17 cellular contexts compared by ENCODE assay signal in genomic region chr2:26727641-26728561, GRCh38. TPM values are rescaled to one million over a fixed set of nuclear protein-coding genes. Genes with fewer than 3 reads are reported as not detected.
A peak's percentile ranks its signal among the peaks of the same experiment; 100 is the strongest.
DNase-seq lines count a peak whose midpoint lies in the region; ATAC-seq, FAIRE-seq and TF ChIP-seq lines count a peak whose summit lies in the region.
"Had no signal": no experiment of that assay in that cellular context is flagged by ENCODE, and none has a peak within 500 bp of the region (broad histone marks: within the 10 kb centered on the region; RNA-seq: fewer than 3 reads in every experiment).

No MANE protein-coding gene starts in this region.

- H3K36me3 Mint-ChIP-seq in activated CD8-positive, alpha-beta T cell treated with anti-CD3 and anti-CD28 coated beads for 36 hours (ENCODE audit: low read depth): no peaks in the 10 kb centered on the region

- peak; percentile 65 for DNase-seq in GM03348 (ENCODE audit: low spot score)
- peak; percentile 20 for DNase-seq in activated CD8-positive, alpha-beta T cell treated with anti-CD3 and anti-CD28 coated beads for 36 hours
- no peak for DNase-seq in fibroblast of pulmonary artery (ENCODE audit: low read depth)
- peak; percentile 3 for DNase-seq in stimulated activated CD4-positive, alpha-beta T cell treated with anti-CD3 and anti-CD28 coated beads, Interleukin-12 subunit alpha, Interleukin-12 subunit beta, amount 100 ng/mL, for 4 hours
- no peak for DNase-seq in DMS153 treated with DMSO at 0.1 percent for 48 hours (lab: John Stamatoyannopoulos, UW; ENCODE audit: unreplicated experiment)
- DNase-seq in activated effector memory CD4-positive, alpha-beta T cell treated with Interleukin-2 at 50 U/mL for 16 hours: no peak
- DNase-seq in GM12892 (ENCODE audit: insufficient read length): no peak
- DNase-seq in HCEC 1CT: no peak
- DNase-seq: activated CD4-positive, CD25-positive, alpha-beta regulatory T cell; anterior cingulate cortex; left cardiac atrium; MG63; NCI-H446 treated with DMSO at 0.1 percent for 48 hours; occipital lobe; SJCRH30 had no signal

- peaks cover 9% of the 10 kb centered on the region for H3K27me3 Mint-ChIP-seq in activated CD8-positive, alpha-beta T cell treated with anti-CD3 and anti-CD28 coated beads for 36 hours

- no peak overlapping the region for H3K27ac Mint-ChIP-seq in activated CD8-positive, alpha-beta T cell treated with anti-CD3 and anti-CD28 coated beads for 36 hours

- peak; percentile 34 for ATAC-seq in activated CD8-positive, alpha-beta T cell treated with anti-CD3 and anti-CD28 coated beads for 36 hours
- ATAC-seq: left cardiac atrium had no signal

- intact Hi-C loops in activated CD8-positive, alpha-beta T cell treated with anti-CD3 and anti-CD28 coated beads for 36 hours (cut with micrococcal nuclease): no loop called here

- H3K4me3 ChIP-seq in fibroblast of pulmonary artery (replicated peaks; ENCODE audit: low read depth, low read length): no peak overlapping the region
- H3K4me3 ChIP-seq: MG63, SJCRH30, upper lobe of left lung had no signal

- H3K4me3 Mint-ChIP-seq in activated CD8-positive, alpha-beta T cell treated with anti-CD3 and anti-CD28 coated beads for 36 hours: no peak overlapping the region

- TF ChIP-seq CTCF in activated CD8-positive, alpha-beta T cell treated with anti-CD3 and anti-CD28 coated beads for 36 hours (IDR thresholded peaks at IDR 0.05): peak; percentile 11
- TF ChIP-seq CTCF in fibroblast of pulmonary artery (IDR thresholded peaks at IDR 0.05; ENCODE audit: low read length, missing control alignments): peak; percentile 9

- POLR2A ChIA-PET in activated CD8-positive, alpha-beta T cell treated with anti-CD3 and anti-CD28 coated beads for 36 hours (lab: Charles Lee): interaction anchor here (0.6 kb wide), 1 partner anchor 354 kb away, joined by 3 read pairs; no protein-coding TSS in a partner anchor

- no peaks in the 10 kb centered on the region for H3K9me3 Mint-ChIP-seq in activated CD8-positive, alpha-beta T cell treated with anti-CD3 and anti-CD28 coated beads for 36 hours

- no peaks in the 10 kb centered on the region for H3K4me1 Mint-ChIP-seq in activated CD8-positive, alpha-beta T cell treated with anti-CD3 and anti-CD28 coated beads for 36 hours (ENCODE audit: low read depth)

- CTCF ChIA-PET in activated CD8-positive, alpha-beta T cell treated with anti-CD3 and anti-CD28 coated beads for 36 hours (lab: Charles Lee): no interaction called here

- TF ChIP-seq POLR2A in GM12892 (IDR thresholded peaks at IDR 0.05; ENCODE audit: low read depth, low read length): no peak

- FAIRE-seq in GM12892 (lab: Jason Lieb, UNC): no peak

RNA-seq across cellular contexts. Expression of gene KCNK3, which starts 35.4 kb away (rescaled TPM):
- total RNA-seq in activated CD8-positive, alpha-beta T cell treated with anti-CD3 and anti-CD28 coated beads for 36 hours: not detected
- not detected for polyA plus RNA-seq in GM12892 (2012; ENCODE audit: missing spikeins)
- total RNA-seq: G401 had no signal

RNA-seq across cellular contexts. Expression of gene SLC35F6, which starts 36.2 kb away (rescaled TPM):
- 1 to 10 TPM; 4.2 to 4.6 TPM for total RNA-seq in activated CD8-positive, alpha-beta T cell treated with anti-CD3 and anti-CD28 coated beads for 36 hours
- polyA plus RNA-seq in GM12892 (2012; ENCODE audit: missing spikeins): 2.2 TPM

RNA-seq across cellular contexts. Expression of gene CENPA, which starts 58.0 kb away (rescaled TPM):
- 10 to 100 TPM; 32.5 to 33.6 TPM for total RNA-seq in activated CD8-positive, alpha-beta T cell treated with anti-CD3 and anti-CD28 coated beads for 36 hours
- 17.0 TPM for polyA plus RNA-seq in GM12892 (2012; ENCODE audit: missing spikeins)

Comparison
In these comparisons a context has a peak if more than half of its experiments do, and no peak if none do; other contexts are left out.
1. DNase-seq: peak in GM03348 (single experiment), activated CD8-positive, alpha-beta T cell treated with anti-CD3 and anti-CD28 coated beads for 36 hours (single experiment) and stimulated activated CD4-positive, alpha-beta T cell treated with anti-CD3 and anti-CD28 coated beads, Interleukin-12 subunit alpha, Interleukin-12 subunit beta, amount 100 ng/mL, for 4 hours (single experiment); none in fibroblast of pulmonary artery (single experiment), DMS153 treated with DMSO at 0.1 percent for 48 hours (single experiment), activated effector memory CD4-positive, alpha-beta T cell treated with Interleukin-2 at 50 U/mL for 16 hours (single experiment), GM12892 (single experiment) and HCEC 1CT (single experiment).